Comparison of ENCODE assay signal across 9 cellular contexts in genomic region chr1:219038398-219038797, GRCh38.
"Had no signal": no experiment of that assay in that cellular context is flagged by ENCODE, and none has a peak within 500 bp of the region (broad histone marks: within the 10 kb centered on the region; RNA-seq: fewer than 3 reads in every experiment).

No MANE protein-coding gene starts in this region.

- H3K27ac Mint-ChIP-seq: GM23338, HFFc6, IgD-negative memory B cell had no signal

- H3K4me3 ChIP-seq: GM23338, HAP-1 had no signal

- DNase-seq: H7, HFFc6 had no signal

- H3K9me3 ChIP-seq: HAP-1 had no signal

- H3K4me1 Mint-ChIP-seq: IgD-negative memory B cell had no signal

- ATAC-seq: GM23338, HCT116, HepG2 had no signal

- H3K9me3 Mint-ChIP-seq: HFFc6 had no signal

- H3K36me3 ChIP-seq: HAP-1 had no signal

- H3K4me3 Mint-ChIP-seq: GM23338, HFFc6, IgD-negative memory B cell had no signal

- FAIRE-seq: H1, HepG2 had no signal

- H3K27ac ChIP-seq: HL-60 had no signal

- H3K27me3 Mint-ChIP-seq: IgD-negative memory B cell had no signal
